3 cellular contexts compared by ENCODE assay signal in genomic region chr6:6950373-6951145, GRCh38.
TF ChIP-seq lines count a peak whose summit lies in the region.

No MANE protein-coding gene starts in this region.

TF ChIP-seq in HepG2, 621 proteins besides CTCF, POLR2A, EP300 and RAD21:
- TF ChIP-seq CHD4 (IDR thresholded peaks at IDR 0.05; ENCODE audit: borderline replicate concordance, low read length) = peak; percentile 85; the same call in 1 of the 2 replicates
- peak; percentile 71; the same call in 1 of the 2 replicates for TF ChIP-seq CEBPB (IDR thresholded peaks at IDR 0.05; ENCODE audit: borderline replicate concordance, low read depth, low read length)
- no peak for TF ChIP-seq ZNF766 (CRISPR knock-in tag; IDR thresholded peaks at IDR 0.05; ENCODE audit: borderline replicate concordance)
- TF ChIP-seq SOX5 (CRISPR knock-in tag; IDR thresholded peaks at IDR 0.05; ENCODE audit: borderline replicate concordance) = no peak
- TF ChIP-seq FOXP4 (CRISPR knock-in tag; IDR thresholded peaks at IDR 0.05) = no peak
- no peak for TF ChIP-seq ZSCAN25 (CRISPR knock-in tag; IDR thresholded peaks at IDR 0.05)
- TF ChIP-seq THAP8 (CRISPR knock-in tag; IDR thresholded peaks at IDR 0.05; ENCODE audit: borderline replicate concordance) = no peak
- no peak for TF ChIP-seq ZNF282 (IDR thresholded peaks at IDR 0.05; ENCODE audit: partially characterized antibody)
- TF ChIP-seq ZNF576 (CRISPR knock-in tag; IDR thresholded peaks at IDR 0.05) = no peak

TF ChIP-seq in WTC11, 78 proteins besides CTCF, POLR2A, EP300 and RAD21 (continued from another document):
- TF ChIP-seq GTF2I (CRISPR knock-in tag; conservative IDR thresholded peaks at IDR 0.05) (0 out of 2 replicates have a peak, but pooled peaks have one; percentile 50), PRDM15 (CRISPR knock-in tag; IDR thresholded peaks at IDR 0.05) (no peak)

TF ChIP-seq in K562, 482 proteins besides CTCF, POLR2A, EP300 and RAD21:
- TF ChIP-seq RBM25 (IDR thresholded peaks at IDR 0.05; ENCODE audit: low read depth, low read length, severe bottlenecking) (peak; percentile 93), SMARCA5 (IDR thresholded peaks at IDR 0.05) (peak; percentile 88), CBX3 (IDR thresholded peaks at IDR 0.05; ENCODE audit: borderline replicate concordance in 1 of 2, low read length in 2 of 2) (peak in 1 of 2 experiments; percentile 88; a peak in 2 of 3 replicates), RCOR1 (IDR thresholded peaks at IDR 0.05; ENCODE audit: borderline replicate concordance in 1 of 2, low read depth in 2 of 2, low read length in 2 of 2) (peak in 1 of 2 experiments; percentile 55; a peak in 1 of 4 replicates), CEBPB (tag; IDR thresholded peaks at IDR 0.05) (peak; percentile 94), ZNF217 (CRISPR knock-in tag; IDR thresholded peaks at IDR 0.05) (no peak), CEBPG (CRISPR knock-in tag; IDR thresholded peaks at IDR 0.05) (no peak), CEBPG (tag; conservative IDR thresholded peaks at IDR 0.05 in 1 of 2, IDR thresholded peaks at IDR 0.05 in 1 of 2) (peak; percentile 74 to 93), HDAC2 (IDR thresholded peaks at IDR 0.05) (peak; percentile 49; the same call in 1 of the 2 replicates), KDM1A (IDR thresholded peaks at IDR 0.05) (peak; percentile 63 to 70), ZNF140 (CRISPR knock-in tag; IDR thresholded peaks at IDR 0.05) (no peak), NFATC3 (IDR thresholded peaks at IDR 0.05) (no peak), BCOR (IDR thresholded peaks at IDR 0.05) (peak; percentile 92), USF2 (CRISPR knock-in tag; IDR thresholded peaks at IDR 0.05) (no peak), ZBTB33 (CRISPR knock-in tag; IDR thresholded peaks at IDR 0.05) (no peak), CHAMP1 (IDR thresholded peaks at IDR 0.05) (peak; percentile 28; the same call in 1 of the 2 replicates), ADNP (tag; IDR thresholded peaks at IDR 0.05) (peak; percentile 82), TRIM28 (IDR thresholded peaks at IDR 0.05) (peak; percentile 93)
